Comparison of ENCODE assay signal across 15 cellular contexts in genomic region chr5:139985290-139985689, GRCh38. TPM values are rescaled to one million over a fixed set of nuclear protein-coding genes. Genes with fewer than 3 reads are reported as not detected.
A peak's percentile ranks its signal among the peaks of the same experiment; 100 is the strongest.
DNase-seq lines count a peak whose midpoint lies in the region; ATAC-seq and TF ChIP-seq lines count a peak whose summit lies in the region.
"Had no signal": no experiment of that assay in that cellular context is flagged by ENCODE, and none has a peak within 500 bp of the region (broad histone marks: within the 10 kb centered on the region; RNA-seq: fewer than 3 reads in every experiment).

No MANE protein-coding gene starts in this region.

- in situ Hi-C loops in mammary epithelial cell (cut with MboI; ENCODE audit: low sequenced_read_pairs in 2 of 2) = no loop called here

- H2AFZ ChIP-seq in HCT116 (ENCODE audit: low read depth, low read length, poor library complexity, severe bottlenecking) (peak overlapping the region; percentile 30), mammary epithelial cell (ENCODE audit: low read depth, low read length) (peak overlapping the region; percentile 75)

- no peaks in the 10 kb centered on the region for H3K9me3 Mint-ChIP-seq in nephron progenitor cell
- no peaks in the 10 kb centered on the region for H3K9me3 Mint-ChIP-seq in activated T-helper 1 cell treated with anti-CD3 and anti-CD28 coated beads, Interleukin-12 subunit alpha, Interleukin-12 subunit beta, Interleukin-2, Interleukin-4 antibody, amounts not matched to agents 30 ng/mL and 10 ng/mL and 1 ng/mL, durations not matched to agents 14 hours and 24 hours and 36 hours
- H3K9me3 Mint-ChIP-seq: activated CD4-positive, alpha-beta T cell treated with anti-CD3 and anti-CD28 coated beads, Interleukin-2, amount 10 ng/mL, durations not matched to agents 7 days and 5 days; activated naive CD4-positive, alpha-beta T cell treated with anti-CD3 and anti-CD28 coated beads, Interleukin-2, amount 50 U/mL, for 24 hours; nephron had no signal

- ATAC-seq in HCT116 (peak; percentile 44), upper lobe of right lung (no peak)

- peak overlapping the region; percentile 36 for H3K27ac Mint-ChIP-seq in nephron progenitor cell
- no peak overlapping the region for H3K27ac Mint-ChIP-seq in activated T-helper 1 cell treated with anti-CD3 and anti-CD28 coated beads, Interleukin-12 subunit alpha, Interleukin-12 subunit beta, Interleukin-2, Interleukin-4 antibody, amounts not matched to agents 30 ng/mL and 10 ng/mL and 1 ng/mL, durations not matched to agents 14 hours and 24 hours and 36 hours
- H3K27ac Mint-ChIP-seq: activated CD4-positive, alpha-beta T cell treated with anti-CD3 and anti-CD28 coated beads, Interleukin-2, amount 10 ng/mL, durations not matched to agents 7 days and 5 days; activated naive CD4-positive, alpha-beta T cell treated with anti-CD3 and anti-CD28 coated beads, Interleukin-2, amount 50 U/mL, for 24 hours; brain; nephron had no signal

- peak; percentile 69 for DNase-seq in Daoy (ENCODE audit: low read depth)
- no peak for DNase-seq in HCT116 (ENCODE audit: low read depth, low spot score)
- DNase-seq in mammary epithelial cell = no peak
- no peak for DNase-seq in nephron progenitor cell
- no peak for DNase-seq in upper lobe of right lung
- no peak for DNase-seq in activated T-helper 1 cell treated with anti-CD3 and anti-CD28 coated beads, Interleukin-12 subunit alpha, Interleukin-12 subunit beta, Interleukin-2, Interleukin-4 antibody, amounts not matched to agents 30 ng/mL and 10 ng/mL and 1 ng/mL, durations not matched to agents 14 hours and 24 hours and 36 hours (ENCODE audit: low spot score)
- no peak for DNase-seq in MV-4-11 (lab: John Stamatoyannopoulos, UW)
- DNase-seq: activated CD4-positive, alpha-beta T cell treated with anti-CD3 and anti-CD28 coated beads, Interleukin-2, amount 10 ng/mL, durations not matched to agents 7 days and 5 days; DND-41; NCI-H2081 treated with DMSO at 0.1 percent for 48 hours; NCI-H774; SHP77 treated with DMSO at 0.1 percent for 48 hours had no signal

- dilution Hi-C loops in mammary epithelial cell (cut with HindIII; ENCODE audit: low sequenced_read_pairs) = no loop called here

- H3K36me3 ChIP-seq in HCT116 (ENCODE audit: control insufficient read depth in 1 of 2, insufficient read depth in 2 of 2, low read length in 2 of 2) (no peaks in the 10 kb centered on the region), mammary epithelial cell (ENCODE audit: insufficient read depth, low read length) (no peaks in the 10 kb centered on the region), upper lobe of right lung (no peaks in the 10 kb centered on the region)

- H3K4me1 Mint-ChIP-seq in nephron progenitor cell = peaks cover 28% of the 10 kb centered on the region
- no peaks in the 10 kb centered on the region for H3K4me1 Mint-ChIP-seq in activated T-helper 1 cell treated with anti-CD3 and anti-CD28 coated beads, Interleukin-12 subunit alpha, Interleukin-12 subunit beta, Interleukin-2, Interleukin-4 antibody, amounts not matched to agents 30 ng/mL and 10 ng/mL and 1 ng/mL, durations not matched to agents 14 hours and 24 hours and 36 hours (ENCODE audit: low read depth)
- H3K4me1 Mint-ChIP-seq: activated CD4-positive, alpha-beta T cell treated with anti-CD3 and anti-CD28 coated beads, Interleukin-2, amount 10 ng/mL, durations not matched to agents 7 days and 5 days; activated naive CD4-positive, alpha-beta T cell treated with anti-CD3 and anti-CD28 coated beads, Interleukin-2, amount 50 U/mL, for 24 hours had no signal

- H3K4me1 ChIP-seq in HCT116 (ENCODE audit: control insufficient read depth in 1 of 2, insufficient read depth in 2 of 2, low read length in 2 of 2) = peaks cover 20 to 45% of the 10 kb centered on the region in 2 experiments
- peaks cover 44% of the 10 kb centered on the region for H3K4me1 ChIP-seq in mammary epithelial cell (ENCODE audit: insufficient read depth, low read length)
- no peaks in the 10 kb centered on the region for H3K4me1 ChIP-seq in upper lobe of right lung

- H3K27me3 Mint-ChIP-seq in nephron progenitor cell (ENCODE audit: low read depth, poor library complexity) = peaks cover 31% of the 10 kb centered on the region
- H3K27me3 Mint-ChIP-seq in activated T-helper 1 cell treated with anti-CD3 and anti-CD28 coated beads, Interleukin-12 subunit alpha, Interleukin-12 subunit beta, Interleukin-2, Interleukin-4 antibody, amounts not matched to agents 30 ng/mL and 10 ng/mL and 1 ng/mL, durations not matched to agents 14 hours and 24 hours and 36 hours (ENCODE audit: insufficient read depth) = peaks cover 7% of the 10 kb centered on the region

- peak overlapping the region; percentile 11 to 40; a peak in 3 of 4 replicates for H3K4me3 ChIP-seq in HCT116 (replicated peaks in 1 of 2; ENCODE audit: low read depth in 1 of 2, low read length in 2 of 2)
- H3K4me3 ChIP-seq in mammary epithelial cell (replicated peaks in 1 of 3; ENCODE audit: insufficient read depth in 1 of 3, low read depth in 2 of 3, low read length in 3 of 3) = peak overlapping the region in 1 of 3 experiments; percentile 1
- H3K4me3 ChIP-seq in upper lobe of right lung = no peak overlapping the region

- no peak for TF ChIP-seq POLR2A in HCT116 (IDR thresholded peaks at IDR 0.05; ENCODE audit: borderline replicate concordance, extremely low read depth, insufficient read depth, insufficient read length)

- H3K27ac ChIP-seq in HCT116 (ENCODE audit: low read depth, low read length) = peak overlapping the region; percentile 56
- peak overlapping the region; percentile 92 for H3K27ac ChIP-seq in mammary epithelial cell (ENCODE audit: insufficient read depth, low read depth, low read length)
- no peak overlapping the region for H3K27ac ChIP-seq in upper lobe of right lung

- WGBS in mammary epithelial cell (ENCODE audit: low coverage, missing lambda C conversion rate) = 31% methylated on average over 5 of the region's 5 CpGs

- BruUV-seq in HCT116 (replicated peaks; lab: Mats Ljungman, UMichigan) (no TSS peak), mammary epithelial cell (replicated peaks; lab: Mats Ljungman, UMichigan) (TSS peak; percentile 85)

- no peak overlapping the region for H3K4me3 Mint-ChIP-seq in nephron progenitor cell
- H3K4me3 Mint-ChIP-seq in activated T-helper 1 cell treated with anti-CD3 and anti-CD28 coated beads, Interleukin-12 subunit alpha, Interleukin-12 subunit beta, Interleukin-2, Interleukin-4 antibody, amounts not matched to agents 30 ng/mL and 10 ng/mL and 1 ng/mL, durations not matched to agents 14 hours and 24 hours and 36 hours = no peak overlapping the region
- H3K4me3 Mint-ChIP-seq: activated CD4-positive, alpha-beta T cell treated with anti-CD3 and anti-CD28 coated beads, Interleukin-2, amount 10 ng/mL, durations not matched to agents 7 days and 5 days; activated naive CD4-positive, alpha-beta T cell treated with anti-CD3 and anti-CD28 coated beads, Interleukin-2, amount 50 U/mL, for 24 hours; brain; nephron had no signal

- H3K9me3 ChIP-seq in HCT116 (ENCODE audit: control insufficient read depth in 1 of 2, insufficient read depth in 1 of 2, low read depth in 1 of 2, low read length in 2 of 2) (no peaks in the 10 kb centered on the region), mammary epithelial cell (replicated peaks; ENCODE audit: insufficient read depth, low read length) (no peaks in the 10 kb centered on the region), upper lobe of right lung (no peaks in the 10 kb centered on the region)

- peak overlapping the region; percentile 76 for H3K4me2 ChIP-seq in HCT116 (ENCODE audit: low read length)
- peak overlapping the region; percentile 78 for H3K4me2 ChIP-seq in mammary epithelial cell (ENCODE audit: insufficient read depth, low read depth, low read length)

- H3K9me2 ChIP-seq in HCT116 (ENCODE audit: insufficient read depth) = no peaks in the 10 kb centered on the region

- no peaks in the 10 kb centered on the region for H3K27me3 ChIP-seq in HCT116 (ENCODE audit: insufficient read depth, low read length)
- no peaks in the 10 kb centered on the region for H3K27me3 ChIP-seq in mammary epithelial cell (ENCODE audit: insufficient read depth, low read length)
- no peaks in the 10 kb centered on the region for H3K27me3 ChIP-seq in upper lobe of right lung

- no peak for TF ChIP-seq CTCF in HCT116 (IDR thresholded peaks at IDR 0.05 in 2 of 3, conservative IDR thresholded peaks at IDR 0.05 in 1 of 3; ENCODE audit: borderline replicate concordance in 1 of 3, insufficient read depth in 1 of 3, low read depth in 2 of 3, low read length in 2 of 3)
- TF ChIP-seq CTCF in mammary epithelial cell (conservative IDR thresholded peaks at IDR 0.05 in 1 of 2, IDR thresholded peaks at IDR 0.05 in 1 of 2; ENCODE audit: extremely low read depth in 1 of 2, insufficient read depth in 1 of 2, low read depth in 1 of 2, low read length in 2 of 2) = no peak
- no peak for TF ChIP-seq CTCF in nephron progenitor cell (IDR thresholded peaks at IDR 0.05)
- TF ChIP-seq CTCF in upper lobe of right lung (IDR thresholded peaks at IDR 0.05) = no peak

- CTCF ChIA-PET in HCT116 (lab: Charles Lee) (interaction anchor here (1.6 kb wide), 1 partner anchor 16 kb away, joined by 15 read pairs; no protein-coding TSS in a partner anchor), mammary epithelial cell (lab: Charles Lee; ENCODE audit: low non-redundant PET) (interaction anchor here (0.7 to 1.0 kb wide), 2 partner anchors 17 to 416 kb away, joined by 4 read pairs; no protein-coding TSS in a partner anchor)

- H3K9ac ChIP-seq in HCT116 (ENCODE audit: low read length) (peak overlapping the region; percentile 51), mammary epithelial cell (ENCODE audit: insufficient read depth, low read length) (peak overlapping the region; percentile 72)

- no peak for TF ChIP-seq RAD21 in HCT116 (IDR thresholded peaks at IDR 0.05; ENCODE audit: low read depth)

- RAD21 ChIA-PET in HCT116 (lab: Charles Lee; ENCODE audit: low non-redundant PET in 1 of 2, low total read pairs in 2 of 2, uncharacterized antibody in 2 of 2, unreplicated experiment in 2 of 2) = interaction anchor here (1.2 to 1.4 kb wide), 2 partner anchors 16 to 88 kb away, joined by 3 to 4 read pairs; no protein-coding TSS in a partner anchor

- H3K79me2 ChIP-seq in HCT116 (ENCODE audit: insufficient read depth, low read length) (no peaks in the 10 kb centered on the region), mammary epithelial cell (ENCODE audit: insufficient read depth, low read length) (no peaks in the 10 kb centered on the region)

- intact Hi-C loops in HCT116 (cut with micrococcal nuclease) = no loop called here
- intact Hi-C loops in mammary epithelial cell (cut with micrococcal nuclease) = loop anchor here (5.0 kb wide), 1 partner anchor 57 kb away; the partner anchor contains the start of gene NRG2
- intact Hi-C loops in upper lobe of right lung (cut with DNase I) = no loop called here
- intact Hi-C loops in activated T-helper 1 cell treated with anti-CD3 and anti-CD28 coated beads, Interleukin-12 subunit alpha, Interleukin-12 subunit beta, Interleukin-2, Interleukin-4 antibody, amounts not matched to agents 30 ng/mL and 10 ng/mL and 1 ng/mL, durations not matched to agents 14 hours and 24 hours and 36 hours (cut with micrococcal nuclease) = no loop called here

- no peaks in the 10 kb centered on the region for H3K36me3 Mint-ChIP-seq in nephron progenitor cell (ENCODE audit: low read depth)
- no peaks in the 10 kb centered on the region for H3K36me3 Mint-ChIP-seq in activated T-helper 1 cell treated with anti-CD3 and anti-CD28 coated beads, Interleukin-12 subunit alpha, Interleukin-12 subunit beta, Interleukin-2, Interleukin-4 antibody, amounts not matched to agents 30 ng/mL and 10 ng/mL and 1 ng/mL, durations not matched to agents 14 hours and 24 hours and 36 hours (ENCODE audit: low read depth)
- H3K36me3 Mint-ChIP-seq: activated naive CD4-positive, alpha-beta T cell treated with anti-CD3 and anti-CD28 coated beads, Interleukin-2, amount 50 U/mL, for 24 hours; brain had no signal

- POLR2A ChIA-PET in HCT116 (lab: Charles Lee) = interaction anchor here (0.7 to 1.4 kb wide), 2 partner anchors 17 to 30 kb away, joined by 3 to 6 read pairs; no protein-coding TSS in a partner anchor

- H4K20me1 ChIP-seq in HCT116 (ENCODE audit: insufficient read depth) (no peaks in the 10 kb centered on the region), mammary epithelial cell (ENCODE audit: insufficient read depth, low read length) (no peaks in the 10 kb centered on the region)

RNA-seq across cellular contexts. Expression of gene NRG2, which starts 57.8 kb away (rescaled TPM):
- total RNA-seq in Daoy (2014; rRNA removed; shearing (Covaris generic)) = 0.17 and 0.48 TPM in 2 replicates
- 0.91 TPM for total RNA-seq in HCT116 (2021; ENCODE audit: unreplicated experiment)
- 0.35 and 0.65 TPM in 2 replicates for polyA plus RNA-seq in HCT116 (2012)
- total RNA-seq in mammary epithelial cell = 1 to 10 TPM in 1 of 2 donors, under 1 TPM in 1; 0.17 to 3.9 TPM
- polyA plus RNA-seq in mammary epithelial cell = 1.9 TPM
- 0.21 TPM for polyA minus RNA-seq in mammary epithelial cell
- 1.4 TPM for total RNA-seq in upper lobe of right lung
- 0.08 TPM in 1 of 2 replicates, not detected in the other for total RNA-seq in activated T-helper 1 cell treated with anti-CD3 and anti-CD28 coated beads, Interleukin-12 subunit alpha, Interleukin-12 subunit beta, Interleukin-2, Interleukin-4 antibody, amounts not matched to agents 30 ng/mL and 10 ng/mL and 1 ng/mL, durations not matched to agents 14 hours and 24 hours and 36 hours
- total RNA-seq: activated CD4-positive, alpha-beta T cell treated with anti-CD3 and anti-CD28 coated beads, Interleukin-2, amount 10 ng/mL, durations not matched to agents 7 days and 5 days had no signal
